In genomic region chr1:116764466-116764896, GRCh38 we compare ENCODE assay signal across 12 cellular contexts. TPM values are rescaled to one million over a fixed set of nuclear protein-coding genes. Genes with fewer than 3 reads are reported as not detected.
DNase-seq lines count a peak whose midpoint lies in the region; ATAC-seq and TF ChIP-seq lines count a peak whose summit lies in the region.
"Had no signal": no experiment of that assay in that cellular context is flagged by ENCODE, and none has a peak within 500 bp of the region (broad histone marks: within the 10 kb centered on the region; RNA-seq: fewer than 3 reads in every experiment).

No MANE protein-coding gene starts in this region.

- ATAC-seq in HG03108 (IDR thresholded peaks at IDR 0.05; ENCODE audit: unreplicated experiment) (no peak), left cardiac atrium (no peak)

- no peaks in the 10 kb centered on the region for H3K9me3 ChIP-seq in esophagus squamous epithelium
- no peaks in the 10 kb centered on the region for H3K9me3 ChIP-seq in thymus (ENCODE audit: control insufficient read depth)
- H3K9me3 ChIP-seq: lower lobe of right lung had no signal

- no peaks in the 10 kb centered on the region for H3K36me3 ChIP-seq in esophagus squamous epithelium
- peaks cover 82% of the 10 kb centered on the region for H3K36me3 ChIP-seq in thymus (ENCODE audit: control insufficient read depth, insufficient read depth)
- H3K36me3 ChIP-seq: lower lobe of right lung had no signal

- 71 to 81% methylated on average over 4 to 5 of the region's 5 CpGs for WGBS in esophagus squamous epithelium, 2 donors
- 94% methylated on average over 5 of the region's 5 CpGs for WGBS in thymus

- H3K27ac ChIP-seq in esophagus squamous epithelium (peak overlapping the region in 3 of 4 donors; percentile 1 to 59 (median 44)), thymus (ENCODE audit: low read depth) (peak overlapping the region; percentile 98)
- H3K27ac ChIP-seq: lower lobe of right lung had no signal

- no peak for TF ChIP-seq CTCF in esophagus squamous epithelium (IDR thresholded peaks at IDR 0.05)

- H3K27me3 ChIP-seq in esophagus squamous epithelium (no peaks in the 10 kb centered on the region), thymus (ENCODE audit: control insufficient read depth, insufficient read depth) (no peaks in the 10 kb centered on the region)

- no peak overlapping the region for H3K4me3 ChIP-seq in esophagus squamous epithelium
- no peak overlapping the region for H3K4me3 ChIP-seq in thymus (ENCODE audit: low read length)
- H3K4me3 ChIP-seq: lower lobe of right lung, skin epidermis had no signal

- TF ChIP-seq POLR2A in esophagus squamous epithelium (IDR thresholded peaks at IDR 0.05) = no peak

- DNase-seq in activated effector memory CD4-positive, alpha-beta T cell treated with anti-CD3 and anti-CD28 coated beads, Interleukin-2, amount 50 U/mL, for 16 hours = peak; percentile 85
- no peak for DNase-seq in activated effector memory CD4-positive, alpha-beta T cell treated with Interleukin-2 at 50 U/mL for 16 hours
- DNase-seq in activated T-cell treated with anti-CD3 and anti-CD28 coated beads, Interleukin-2, amount 50 U/mL, for 48 hours = peak; percentile 80 to 81
- DNase-seq in esophagus squamous epithelium (lab: John Stamatoyannopoulos, UW) (no peak), activated gamma-delta T cell treated with Interleukin-2 at 50 U/mL for 16 hours (no peak), left cardiac atrium (no peak)
- DNase-seq: lower lobe of right lung, NCI-H187 had no signal

- peaks cover 0 to 32% (median 0%) of the 10 kb centered on the region in 3 donors for H3K4me1 ChIP-seq in esophagus squamous epithelium
- H3K4me1 ChIP-seq in thymus (ENCODE audit: control insufficient read depth, insufficient read depth, low read length) = peaks cover 88% of the 10 kb centered on the region

- intact Hi-C loops in esophagus squamous epithelium (cut with DNase I) = no loop called here
- intact Hi-C loops in left cardiac atrium (cut with DNase I) = no loop called here

RNA-seq across cellular contexts. Expression of gene CD2, which starts 10.3 kb away (rescaled TPM):
- total RNA-seq in esophagus squamous epithelium (10 to 100 TPM in 1 of 4 donors, 1 to 10 TPM in 3; 2.1 to 14.7 (median 5.1) TPM), left cardiac atrium (1 to 10 TPM; 1.4 to 3.5 TPM)
- 244 TPM for polyA plus RNA-seq in thymus
- total RNA-seq: cerebellum had no signal

Comparison
In these comparisons a context has a peak if more than half of its experiments do, and no peak if none do; other contexts are left out.
1. DNase-seq: peak in activated effector memory CD4-positive, alpha-beta T cell treated with anti-CD3 and anti-CD28 coated beads, Interleukin-2, amount 50 U/mL, for 16 hours (single experiment) and activated T-cell treated with anti-CD3 and anti-CD28 coated beads, Interleukin-2, amount 50 U/mL, for 48 hours (2 of 2); none in activated effector memory CD4-positive, alpha-beta T cell treated with Interleukin-2 at 50 U/mL for 16 hours (single experiment), esophagus squamous epithelium (single experiment), activated gamma-delta T cell treated with Interleukin-2 at 50 U/mL for 16 hours (single experiment) and left cardiac atrium (single experiment).